ENCODE assay signal across 8 cellular contexts in genomic region chr1:169795687-169796086, GRCh38. TPM values are rescaled to one million over a fixed set of nuclear protein-coding genes. Genes with fewer than 3 reads are reported as not detected.
DNase-seq lines count a peak whose midpoint lies in the region; ATAC-seq and TF ChIP-seq lines count a peak whose summit lies in the region.

No MANE protein-coding gene starts in this region.

- 27% methylated on average over 5 of the region's 5 CpGs for WGBS in mammary epithelial cell (ENCODE audit: low coverage, missing lambda C conversion rate)

- H3K27ac ChIP-seq in BLaER1 (peak overlapping the region; percentile 84), Karpas-422 (ENCODE audit: low read length) (peak overlapping the region; percentile 15; the same call in 1 of the 2 replicates), mammary epithelial cell (ENCODE audit: insufficient read depth, low read depth, low read length) (peak overlapping the region; percentile 79)
- H3K27ac ChIP-seq in naive thymus-derived CD4-positive, alpha-beta T cell (ENCODE audit: low read depth, low read length): peak overlapping the region; percentile 94

- H3K36me3 Mint-ChIP-seq in naive thymus-derived CD4-positive, alpha-beta T cell: peaks cover 0 to 22% (median 17%) of the 10 kb centered on the region in 5 donors

- H4K20me1 ChIP-seq in BLaER1 (no peaks in the 10 kb centered on the region), Karpas-422 (ENCODE audit: insufficient read depth, low read depth, low read length) (no peaks in the 10 kb centered on the region), mammary epithelial cell (ENCODE audit: insufficient read depth, low read length) (no peaks in the 10 kb centered on the region)

- peaks cover 36% of the 10 kb centered on the region for H3K4me1 ChIP-seq in BLaER1
- H3K4me1 ChIP-seq in Karpas-422 (ENCODE audit: low read length): peaks cover 35% of the 10 kb centered on the region
- H3K4me1 ChIP-seq in mammary epithelial cell (ENCODE audit: insufficient read depth, low read length): peaks cover 8% of the 10 kb centered on the region
- peaks cover 10 to 28% of the 10 kb centered on the region in 2 donors for H3K4me1 ChIP-seq in naive thymus-derived CD4-positive, alpha-beta T cell (ENCODE audit: control insufficient read depth in 2 of 2, insufficient read depth in 2 of 2, low read length in 2 of 2)

- H3K79me2 ChIP-seq in Karpas-422 (ENCODE audit: low read length) (peaks cover 73% of the 10 kb centered on the region), mammary epithelial cell (ENCODE audit: insufficient read depth, low read length) (peaks cover 49% of the 10 kb centered on the region)

- H3K9me2 ChIP-seq in Karpas-422 (replicated peaks; ENCODE audit: insufficient read depth, low read length): no peaks in the 10 kb centered on the region

- H3K27me3 Mint-ChIP-seq in naive thymus-derived CD4-positive, alpha-beta T cell: no peaks in the 10 kb centered on the region

- POLR2A ChIA-PET in naive thymus-derived CD4-positive, alpha-beta T cell (lab: Charles Lee): interaction anchor here (0.8 to 2.3 kb wide), 5 partner anchors 9 to 428 kb away, joined by 3 to 21 read pairs (median 5); partner anchors contain the start of genes BLZF1 and SCYL3
- POLR2A ChIA-PET in GM10248 (lab: Yijun Ruan, JAX): no interaction called here

- peak overlapping the region; percentile 81 for H3K4me2 ChIP-seq in BLaER1
- H3K4me2 ChIP-seq in Karpas-422 (ENCODE audit: low read depth, low read length, poor library complexity, severe bottlenecking): peak overlapping the region; percentile 90
- H3K4me2 ChIP-seq in mammary epithelial cell (ENCODE audit: insufficient read depth, low read depth, low read length): peak overlapping the region; percentile 81

- H2AFZ ChIP-seq in Karpas-422 (ENCODE audit: low read length) (no peak overlapping the region), mammary epithelial cell (ENCODE audit: low read depth, low read length) (peak overlapping the region; percentile 93)

- TF ChIP-seq CTCF in mammary epithelial cell (conservative IDR thresholded peaks at IDR 0.05 in 1 of 2, IDR thresholded peaks at IDR 0.05 in 1 of 2; ENCODE audit: extremely low read depth in 1 of 2, insufficient read depth in 1 of 2, low read depth in 1 of 2, low read length in 2 of 2): no peak
- no peak for TF ChIP-seq CTCF in GM10248 (IDR thresholded peaks at IDR 0.05; ENCODE audit: control extremely low read depth, extremely low read depth, low read depth, missing control alignments)

- H3K9me3 ChIP-seq in BLaER1 (no peaks in the 10 kb centered on the region), Karpas-422 (ENCODE audit: low read length) (no peaks in the 10 kb centered on the region), mammary epithelial cell (replicated peaks; ENCODE audit: insufficient read depth, low read length) (no peaks in the 10 kb centered on the region)
- H3K9me3 ChIP-seq in naive thymus-derived CD4-positive, alpha-beta T cell (ENCODE audit: control insufficient read depth in 2 of 3, low read length in 3 of 3): no peaks in the 10 kb centered on the region

- peak; percentile 72 for DNase-seq in Karpas-422
- peak; percentile 12 for DNase-seq in mammary epithelial cell
- DNase-seq in naive thymus-derived CD4-positive, alpha-beta T cell: no peak
- no peak for DNase-seq in cerebellar nuclear complex (lab: John Stamatoyannopoulos, UW)
- DNase-seq in NCI-H2029 treated with DMSO at 0.1 percent for 48 hours (lab: John Stamatoyannopoulos, UW): no peak
- DNase-seq in GM10248 (ENCODE audit: extremely low spot score): no peak

- CTCF ChIA-PET in mammary epithelial cell (lab: Charles Lee; ENCODE audit: low non-redundant PET) (no interaction called here), GM10248 (lab: Yijun Ruan, JAX) (interaction anchor here (1.3 to 1.6 kb wide), 4 partner anchors 14 to 199 kb away, joined by 3 to 6 read pairs (median 4); no protein-coding TSS in a partner anchor)
- CTCF ChIA-PET in naive thymus-derived CD4-positive, alpha-beta T cell (lab: Charles Lee): interaction anchor here (0.7 to 1.4 kb wide), 2 partner anchors 245 to 247 kb away, joined by 3 to 8 read pairs; no protein-coding TSS in a partner anchor

- H3K36me3 ChIP-seq in BLaER1 (peaks cover 32% of the 10 kb centered on the region), Karpas-422 (ENCODE audit: insufficient read depth, low read length) (peaks cover 21% of the 10 kb centered on the region), mammary epithelial cell (ENCODE audit: insufficient read depth, low read length) (no peaks in the 10 kb centered on the region)
- peaks cover 0 to 3% (median 0%) of the 10 kb centered on the region in 3 experiments for H3K36me3 ChIP-seq in naive thymus-derived CD4-positive, alpha-beta T cell (ENCODE audit: control insufficient read depth in 2 of 3, insufficient read depth in 3 of 3, low read length in 3 of 3)

- peak overlapping the region; percentile 90 to 100 (median 100) for H3K4me3 Mint-ChIP-seq in naive thymus-derived CD4-positive, alpha-beta T cell

- H3K4me3 ChIP-seq in BLaER1: peak overlapping the region; percentile 84
- peak overlapping the region; percentile 82 for H3K4me3 ChIP-seq in Karpas-422 (ENCODE audit: low read length)
- peak overlapping the region; percentile 68 to 73 (median 72) for H3K4me3 ChIP-seq in mammary epithelial cell (replicated peaks in 1 of 3; ENCODE audit: insufficient read depth in 1 of 3, low read depth in 2 of 3, low read length in 3 of 3)
- peak overlapping the region; percentile 98 for H3K4me3 ChIP-seq in naive thymus-derived CD4-positive, alpha-beta T cell (ENCODE audit: low read length)

- peak overlapping the region; percentile 20 to 100 (median 99) for H3K27ac Mint-ChIP-seq in naive thymus-derived CD4-positive, alpha-beta T cell

- in situ Hi-C loops in mammary epithelial cell (cut with MboI; ENCODE audit: low sequenced_read_pairs in 2 of 2): no loop called here

- H3K9me3 Mint-ChIP-seq in naive thymus-derived CD4-positive, alpha-beta T cell: no peaks in the 10 kb centered on the region

- peaks cover 26 to 63% (median 56%) of the 10 kb centered on the region in 7 donors for H3K4me1 Mint-ChIP-seq in naive thymus-derived CD4-positive, alpha-beta T cell

- H3K9ac ChIP-seq in BLaER1 (peak overlapping the region; percentile 85), Karpas-422 (ENCODE audit: low read length) (peak overlapping the region; percentile 79), mammary epithelial cell (ENCODE audit: insufficient read depth, low read length) (peak overlapping the region; percentile 89)

- BruUV-seq in mammary epithelial cell (replicated peaks; lab: Mats Ljungman, UMichigan): no TSS peak

- H3K27me3 ChIP-seq in BLaER1 (no peaks in the 10 kb centered on the region), Karpas-422 (ENCODE audit: low read length) (no peaks in the 10 kb centered on the region), mammary epithelial cell (ENCODE audit: insufficient read depth, low read length) (no peaks in the 10 kb centered on the region)
- H3K27me3 ChIP-seq in naive thymus-derived CD4-positive, alpha-beta T cell (ENCODE audit: control insufficient read depth in 2 of 2, insufficient read depth in 2 of 2, low read length in 2 of 2): no peaks in the 10 kb centered on the region

- dilution Hi-C loops in mammary epithelial cell (cut with HindIII; ENCODE audit: low sequenced_read_pairs): no loop called here

- ATAC-seq in naive thymus-derived CD4-positive, alpha-beta T cell: no peak
- ATAC-seq in HG03521 (IDR thresholded peaks at IDR 0.05; ENCODE audit: unreplicated experiment): no peak

- intact Hi-C loops in mammary epithelial cell (cut with micrococcal nuclease): loop anchor here (5.0 kb wide), 1 partner anchor 1193 kb away; no protein-coding TSS in a partner anchor
- intact Hi-C loops in naive thymus-derived CD4-positive, alpha-beta T cell (cut with micrococcal nuclease): loop anchor here (1.0 to 10.0 kb wide), 7 partner anchors 195 to 1985 kb away; partner anchors contain the start of genes F5 (in 2 of the 2), DCAF6 (in 1 of the 2), METTL13 (in 1 of the 2) and MPC2 (in 1 of the 2)

RNA-seq across cellular contexts. Expression of gene METTL18, which starts 1.0 kb away (rescaled TPM):
- total RNA-seq in Karpas-422 (2014; rRNA removed; shearing (Covaris generic); ENCODE audit: low replicate concordance): 10.4 and 13.3 TPM in 2 replicates
- total RNA-seq in mammary epithelial cell: 1 to 10 TPM; 4.3 to 6.0 TPM
- 2.6 TPM for polyA plus RNA-seq in mammary epithelial cell
- not detected for polyA minus RNA-seq in mammary epithelial cell
- 10 to 100 TPM in 3 of 5 experiments, 1 to 10 TPM in 2; 4.9 to 21.1 (median 13.4) TPM for total RNA-seq in naive thymus-derived CD4-positive, alpha-beta T cell
- polyA plus RNA-seq in naive thymus-derived CD4-positive, alpha-beta T cell: 10 to 100 TPM; 22.2 to 29.5 TPM

Comparison
In these comparisons a context has a peak if more than half of its experiments do, and no peak if none do; other contexts are left out.
1. H3K27ac ChIP-seq: peak in every context shown above with its lines; median percentile 94 in naive thymus-derived CD4-positive, alpha-beta T cell; 84 in BLaER1; 79 in mammary epithelial cell; 15 in Karpas-422.
2. DNase-seq: peak in Karpas-422 (single experiment) and mammary epithelial cell (single experiment); none in naive thymus-derived CD4-positive, alpha-beta T cell (0 of 9), cerebellar nuclear complex (0 of 2), NCI-H2029 treated with DMSO at 0.1 percent for 48 hours (single experiment) and GM10248 (single experiment).
3. Peak in every context shown above with its lines, with median percentiles within 50 percentile points of each other: H3K4me2 ChIP-seq, H3K4me3 ChIP-seq and H3K9ac ChIP-seq.